ENCODE assay signal across 2 cellular contexts in genomic region chr3:105375750-105376511, GRCh38.
TF ChIP-seq lines count a peak whose summit lies in the region.

No MANE protein-coding gene starts in this region.

TF ChIP-seq in HepG2, 621 proteins besides CTCF, POLR2A, EP300 and RAD21:
- TF ChIP-seq GLMP (CRISPR knock-in tag; IDR thresholded peaks at IDR 0.05; ENCODE audit: borderline replicate concordance): no peak

TF ChIP-seq in IMR-90, 13 proteins besides CTCF, POLR2A, EP300 and RAD21:
- TF ChIP-seq RCOR1 (IDR thresholded peaks at IDR 0.05; ENCODE audit: insufficient replicate concordance, low read length): no peak
- no peak for TF ChIP-seq BHLHE40 (IDR thresholded peaks at IDR 0.05; ENCODE audit: low read depth, low read length)
- TF ChIP-seq MAZ (IDR thresholded peaks at IDR 0.05; ENCODE audit: borderline replicate concordance, low read depth, low read length): no peak
- TF ChIP-seq MXI1 (IDR thresholded peaks at IDR 0.05; ENCODE audit: borderline replicate concordance, low read depth, low read length): no peak
- TF ChIP-seq ELK1 (IDR thresholded peaks at IDR 0.05; ENCODE audit: borderline replicate concordance, low read depth, low read length): no peak
